In the genomic region with DNA sequence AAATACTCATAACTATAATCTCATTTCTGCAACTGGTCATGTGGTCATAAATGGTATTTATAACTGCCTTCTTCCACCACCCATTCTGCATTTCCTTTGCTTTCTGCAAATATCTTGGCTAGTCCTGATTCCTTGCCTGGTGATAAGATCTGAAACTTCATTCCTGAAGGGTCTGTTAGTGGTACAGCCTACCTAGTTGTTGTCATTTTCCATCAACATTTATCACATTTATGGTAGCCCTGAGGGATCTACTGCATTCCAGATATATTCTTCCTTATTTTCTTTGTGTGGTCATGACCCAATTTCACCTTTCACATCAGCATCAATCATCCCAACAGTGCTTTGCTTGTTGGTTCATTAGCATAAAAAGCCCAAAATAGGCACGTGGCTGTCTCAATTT, we compare ENCODE assay signal across 23 cellular contexts.
"Had no signal": no experiment of that assay in that cellular context is flagged by ENCODE, and none has a peak within 500 bp of the region (broad histone marks: within the 10 kb centered on the region; RNA-seq: fewer than 3 reads in every experiment).

No MANE protein-coding gene starts in this region.

- DNase-seq: activated B cell treated with CpG ODN at 0.5 μM for 24 hours; activated CD4-positive, alpha-beta T cell treated with anti-CD3 and anti-CD28 coated beads for 36 hours; activated CD4-positive, alpha-beta T cell treated with anti-CD3 and anti-CD28 coated beads, Interleukin-2, amount 50 U/mL, for 4 hours; activated CD8-positive, alpha-beta memory T cell treated with anti-CD3 and anti-CD28 coated beads, Interleukin-2, amount 50 U/mL, for 48 hours; activated naive CD4-positive, alpha-beta T cell; activated T-cell treated with anti-CD3 and anti-CD28 coated beads, Interleukin-2, amount 50 U/mL, for 4 hours; adrenal gland; effector memory CD4-positive, alpha-beta T cell; glutamatergic neuron; hippocampal formation; left ventricle myocardium inferior; mammary epithelial cell; midbrain; natural killer cell; retina; sigmoid colon; stimulated activated CD4-positive, alpha-beta T cell treated with anti-CD3 and anti-CD28 coated beads, Interleukin-15, amount 100 ng/mL, for 24 hours; stimulated activated CD8-positive, alpha-beta memory T cell treated with anti-CD3 and anti-CD28 coated beads, Interleukin-4, amount 100 ng/mL, for 48 hours; stimulated activated naive B cell treated with anti-CD40 and anti-IgM and Interleukin-4, amounts not matched to agents 10 μg/mL and 1 μg/mL and 100 μg/mL, for 72 hours; testis; upper lobe of left lung had no signal

- H3K27me3 ChIP-seq: adrenal gland, breast epithelium, sigmoid colon, testis, upper lobe of left lung had no signal

- H3K4me1 ChIP-seq: adrenal gland, breast epithelium, left ventricle myocardium inferior, sigmoid colon, testis, upper lobe of left lung had no signal

- H3K4me2 ChIP-seq: smooth muscle cell had no signal

- H3K36me3 ChIP-seq: adrenal gland, breast epithelium, left ventricle myocardium inferior, sigmoid colon, upper lobe of left lung had no signal

- H3K4me3 ChIP-seq: adrenal gland, breast epithelium, left ventricle myocardium inferior, sigmoid colon, smooth muscle cell, testis, upper lobe of left lung had no signal

- H3K9me3 ChIP-seq: adrenal gland, breast epithelium, left ventricle myocardium inferior, sigmoid colon, testis, upper lobe of left lung had no signal

- ATAC-seq: activated CD4-positive, alpha-beta T cell treated with anti-CD3 and anti-CD28 coated beads for 36 hours; activated T-cell treated with anti-CD3 and anti-CD28 coated beads, Interleukin-2, amount 50 U/mL, for 4 hours; natural killer cell; stimulated activated naive B cell treated with anti-CD40 and anti-IgM and Interleukin-4, amounts not matched to agents 10 μg/mL and 1 μg/mL and 100 μg/mL, for 72 hours had no signal

- H3K27ac ChIP-seq: adrenal gland, breast epithelium, left ventricle myocardium inferior, sigmoid colon, testis, upper lobe of left lung had no signal
